Comparison of ENCODE assay signal across 2 cellular contexts in genomic region chr1:145146308-145146707, GRCh38.
TF ChIP-seq lines count a peak whose summit lies in the region.

No MANE protein-coding gene starts in this region.

TF ChIP-seq in IMR-90, 13 proteins besides CTCF, POLR2A, EP300 and RAD21:
- peak; percentile 68 for TF ChIP-seq MAFK (IDR thresholded peaks at IDR 0.05; ENCODE audit: low read depth, low read length)

TF ChIP-seq in HepG2, 621 proteins besides CTCF, POLR2A, EP300 and RAD21:
- peak; percentile 33 to 69; a peak in 3 of 4 replicates for TF ChIP-seq MAFK (conservative IDR thresholded peaks at IDR 0.05 in 1 of 2, IDR thresholded peaks at IDR 0.05 in 1 of 2; ENCODE audit: low read length in 2 of 2)
- peak; percentile 54; the same call in 1 of the 2 replicates for TF ChIP-seq MAFF (IDR thresholded peaks at IDR 0.05; ENCODE audit: low read depth, low read length)
